ENCODE assay signal across 10 cellular contexts in genomic region chr17:18922596-18922995, GRCh38. TPM values are rescaled to one million over a fixed set of nuclear protein-coding genes. Genes with fewer than 3 reads are reported as not detected.
"Had no signal": no experiment of that assay in that cellular context is flagged by ENCODE, and none has a peak within 500 bp of the region (broad histone marks: within the 10 kb centered on the region; RNA-seq: fewer than 3 reads in every experiment).

No MANE protein-coding gene starts in this region.

RNA-seq across cellular contexts. Expression of gene SLC5A10, which starts 29.4 kb away (rescaled TPM):
- total RNA-seq: activated T-cell treated with anti-CD3 and anti-CD28 coated beads, Interleukin-2, amount 50 U/mL, for 4 hours; dermis blood vessel endothelial cell; left lobe of liver; lower lobe of right lung; mesenteric fat pad; mucosa of gallbladder; neural crest cell; occipital lobe; T-helper 1 cell treated with Interleukin-12 subunit alpha and Interleukin-12 subunit beta and Interleukin-4 antibody, amounts not matched to agents 30 ng/mL and 1 ng/mL, for 36 hours; vagina had no signal
